ENCODE assay signal across 2 cellular contexts in the genomic region with DNA sequence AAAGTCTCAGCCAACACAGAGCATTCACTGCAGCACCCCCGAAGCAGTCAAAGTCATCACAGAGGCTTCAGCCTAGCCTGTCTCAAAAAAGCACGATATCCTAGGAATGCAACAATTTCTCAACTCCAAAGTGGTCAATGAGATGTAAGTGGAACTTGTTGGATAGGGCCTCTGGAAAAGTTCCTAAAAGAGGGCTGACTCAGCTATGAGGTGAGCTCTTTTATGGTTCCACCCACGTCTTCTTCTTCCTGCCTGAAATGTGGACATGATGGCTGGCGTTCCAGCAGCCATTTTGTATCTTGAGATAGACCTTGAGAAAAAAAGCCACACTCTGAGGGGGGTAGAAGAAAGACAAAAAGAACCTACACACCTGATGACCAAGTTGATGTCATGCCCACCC.
TF ChIP-seq lines count a peak whose summit lies in the region.

No MANE protein-coding gene starts in this region.

TF ChIP-seq in IMR-90, 13 proteins besides CTCF, POLR2A, EP300 and RAD21:
- TF ChIP-seq MXI1 (IDR thresholded peaks at IDR 0.05; ENCODE audit: borderline replicate concordance, low read depth, low read length), result no peak
- TF ChIP-seq BHLHE40 (IDR thresholded peaks at IDR 0.05; ENCODE audit: low read depth, low read length), result no peak
- TF ChIP-seq, protein P1, sequence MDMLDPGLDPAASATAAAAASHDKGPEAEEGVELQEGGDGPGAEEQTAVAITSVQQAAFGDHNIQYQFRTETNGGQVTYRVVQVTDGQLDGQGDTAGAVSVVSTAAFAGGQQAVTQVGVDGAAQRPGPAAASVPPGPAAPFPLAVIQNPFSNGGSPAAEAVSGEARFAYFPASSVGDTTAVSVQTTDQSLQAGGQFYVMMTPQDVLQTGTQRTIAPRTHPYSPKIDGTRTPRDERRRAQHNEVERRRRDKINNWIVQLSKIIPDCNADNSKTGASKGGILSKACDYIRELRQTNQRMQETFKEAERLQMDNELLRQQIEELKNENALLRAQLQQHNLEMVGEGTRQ (IDR thresholded peaks at IDR 0.05; ENCODE audit: low read depth, low read length), result no peak
- TF ChIP-seq SMC3 (IDR thresholded peaks at IDR 0.05; ENCODE audit: low read depth, low read length), result no peak; the same call in 1 of the 2 replicates
- peak; percentile 82 for TF ChIP-seq CEBPB (IDR thresholded peaks at IDR 0.05; ENCODE audit: low read depth, low read length)
- peak; percentile 62 for TF ChIP-seq MAFK (IDR thresholded peaks at IDR 0.05; ENCODE audit: low read depth, low read length)
- TF ChIP-seq RCOR1 (IDR thresholded peaks at IDR 0.05; ENCODE audit: insufficient replicate concordance, low read length), result peak; percentile 93
- TF ChIP-seq, protein P2, sequence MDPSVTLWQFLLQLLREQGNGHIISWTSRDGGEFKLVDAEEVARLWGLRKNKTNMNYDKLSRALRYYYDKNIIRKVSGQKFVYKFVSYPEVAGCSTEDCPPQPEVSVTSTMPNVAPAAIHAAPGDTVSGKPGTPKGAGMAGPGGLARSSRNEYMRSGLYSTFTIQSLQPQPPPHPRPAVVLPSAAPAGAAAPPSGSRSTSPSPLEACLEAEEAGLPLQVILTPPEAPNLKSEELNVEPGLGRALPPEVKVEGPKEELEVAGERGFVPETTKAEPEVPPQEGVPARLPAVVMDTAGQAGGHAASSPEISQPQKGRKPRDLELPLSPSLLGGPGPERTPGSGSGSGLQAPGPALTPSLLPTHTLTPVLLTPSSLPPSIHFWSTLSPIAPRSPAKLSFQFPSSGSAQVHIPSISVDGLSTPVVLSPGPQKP (IDR thresholded peaks at IDR 0.05; ENCODE audit: borderline replicate concordance, low read depth, low read length), result no peak
- TF ChIP-seq NFE2L2 (IDR thresholded peaks at IDR 0.05; ENCODE audit: low read depth, low read length), result no peak

TF ChIP-seq in K562, 482 proteins besides CTCF, POLR2A, EP300 and RAD21:
- TF ChIP-seq, protein P3, sequence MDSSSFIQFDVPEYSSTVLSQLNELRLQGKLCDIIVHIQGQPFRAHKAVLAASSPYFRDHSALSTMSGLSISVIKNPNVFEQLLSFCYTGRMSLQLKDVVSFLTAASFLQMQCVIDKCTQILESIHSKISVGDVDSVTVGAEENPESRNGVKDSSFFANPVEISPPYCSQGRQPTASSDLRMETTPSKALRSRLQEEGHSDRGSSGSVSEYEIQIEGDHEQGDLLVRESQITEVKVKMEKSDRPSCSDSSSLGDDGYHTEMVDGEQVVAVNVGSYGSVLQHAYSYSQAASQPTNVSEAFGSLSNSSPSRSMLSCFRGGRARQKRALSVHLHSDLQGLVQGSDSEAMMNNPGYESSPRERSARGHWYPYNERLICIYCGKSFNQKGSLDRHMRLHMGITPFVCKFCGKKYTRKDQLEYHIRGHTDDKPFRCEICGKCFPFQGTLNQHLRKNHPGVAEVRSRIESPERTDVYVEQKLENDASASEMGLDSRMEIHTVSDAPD (CRISPR knock-in tag; IDR thresholded peaks at IDR 0.05), result no peak
- TF ChIP-seq RBM25 (IDR thresholded peaks at IDR 0.05; ENCODE audit: low read depth, low read length, severe bottlenecking), result peak; percentile 76
